In the genomic region with DNA sequence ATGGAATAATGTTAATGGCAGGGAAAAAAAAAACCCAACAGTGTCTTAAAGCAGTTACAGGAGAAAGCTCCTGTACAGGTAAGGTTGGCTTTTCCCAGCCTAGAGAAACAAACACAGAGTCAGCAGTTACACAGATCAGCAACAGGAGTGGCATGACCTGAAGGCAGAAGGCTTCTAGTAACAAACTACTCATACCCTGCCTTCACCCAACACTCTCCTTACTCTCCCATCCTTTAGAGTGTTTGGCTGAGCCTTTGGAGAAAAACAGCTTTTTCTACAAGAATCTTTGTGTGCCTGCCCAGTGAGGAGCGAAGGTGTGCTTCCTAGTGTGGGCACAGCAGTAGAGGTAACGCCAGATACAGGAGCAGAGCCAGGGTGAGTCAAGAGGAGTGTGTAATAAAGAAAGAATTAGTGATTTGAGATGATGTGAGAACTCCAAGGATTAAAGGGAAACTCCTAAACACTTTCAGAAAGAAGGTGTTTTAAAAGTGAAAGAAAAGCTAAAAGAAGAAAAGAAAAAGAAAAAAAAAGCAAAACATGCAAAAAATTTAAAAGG, we compare ENCODE assay signal across 1 cellular context.
TF ChIP-seq lines count a peak whose summit lies in the region.

No MANE protein-coding gene starts in this region.

TF ChIP-seq in GM23338, 12 proteins besides CTCF, POLR2A, EP300 and RAD21 (continued from another document):
- TF ChIP-seq, protein P1, sequence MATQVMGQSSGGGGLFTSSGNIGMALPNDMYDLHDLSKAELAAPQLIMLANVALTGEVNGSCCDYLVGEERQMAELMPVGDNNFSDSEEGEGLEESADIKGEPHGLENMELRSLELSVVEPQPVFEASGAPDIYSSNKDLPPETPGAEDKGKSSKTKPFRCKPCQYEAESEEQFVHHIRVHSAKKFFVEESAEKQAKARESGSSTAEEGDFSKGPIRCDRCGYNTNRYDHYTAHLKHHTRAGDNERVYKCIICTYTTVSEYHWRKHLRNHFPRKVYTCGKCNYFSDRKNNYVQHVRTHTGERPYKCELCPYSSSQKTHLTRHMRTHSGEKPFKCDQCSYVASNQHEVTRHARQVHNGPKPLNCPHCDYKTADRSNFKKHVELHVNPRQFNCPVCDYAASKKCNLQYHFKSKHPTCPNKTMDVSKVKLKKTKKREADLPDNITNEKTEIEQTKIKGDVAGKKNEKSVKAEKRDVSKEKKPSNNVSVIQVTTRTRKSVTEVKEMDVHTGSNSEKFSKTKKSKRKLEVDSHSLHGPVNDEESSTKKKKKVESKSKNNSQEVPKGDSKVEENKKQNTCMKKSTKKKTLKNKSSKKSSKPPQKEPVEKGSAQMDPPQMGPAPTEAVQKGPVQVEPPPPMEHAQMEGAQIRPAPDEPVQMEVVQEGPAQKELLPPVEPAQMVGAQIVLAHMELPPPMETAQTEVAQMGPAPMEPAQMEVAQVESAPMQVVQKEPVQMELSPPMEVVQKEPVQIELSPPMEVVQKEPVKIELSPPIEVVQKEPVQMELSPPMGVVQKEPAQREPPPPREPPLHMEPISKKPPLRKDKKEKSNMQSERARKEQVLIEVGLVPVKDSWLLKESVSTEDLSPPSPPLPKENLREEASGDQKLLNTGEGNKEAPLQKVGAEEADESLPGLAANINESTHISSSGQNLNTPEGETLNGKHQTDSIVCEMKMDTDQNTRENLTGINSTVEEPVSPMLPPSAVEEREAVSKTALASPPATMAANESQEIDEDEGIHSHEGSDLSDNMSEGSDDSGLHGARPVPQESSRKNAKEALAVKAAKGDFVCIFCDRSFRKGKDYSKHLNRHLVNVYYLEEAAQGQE (IDR thresholded peaks at IDR 0.05; ENCODE audit: unreplicated experiment), result no peak
- TF ChIP-seq STAT1 (IDR thresholded peaks at IDR 0.05; ENCODE audit: unreplicated experiment) (no peak), EZH2 (IDR thresholded peaks at IDR 0.05; ENCODE audit: low read depth, unreplicated experiment) (no peak), JUNB (IDR thresholded peaks at IDR 0.05; ENCODE audit: unreplicated experiment) (no peak), POLR2AphosphoS5 (IDR thresholded peaks at IDR 0.05; ENCODE audit: low read depth) (no peak)
- TF ChIP-seq, protein P2, sequence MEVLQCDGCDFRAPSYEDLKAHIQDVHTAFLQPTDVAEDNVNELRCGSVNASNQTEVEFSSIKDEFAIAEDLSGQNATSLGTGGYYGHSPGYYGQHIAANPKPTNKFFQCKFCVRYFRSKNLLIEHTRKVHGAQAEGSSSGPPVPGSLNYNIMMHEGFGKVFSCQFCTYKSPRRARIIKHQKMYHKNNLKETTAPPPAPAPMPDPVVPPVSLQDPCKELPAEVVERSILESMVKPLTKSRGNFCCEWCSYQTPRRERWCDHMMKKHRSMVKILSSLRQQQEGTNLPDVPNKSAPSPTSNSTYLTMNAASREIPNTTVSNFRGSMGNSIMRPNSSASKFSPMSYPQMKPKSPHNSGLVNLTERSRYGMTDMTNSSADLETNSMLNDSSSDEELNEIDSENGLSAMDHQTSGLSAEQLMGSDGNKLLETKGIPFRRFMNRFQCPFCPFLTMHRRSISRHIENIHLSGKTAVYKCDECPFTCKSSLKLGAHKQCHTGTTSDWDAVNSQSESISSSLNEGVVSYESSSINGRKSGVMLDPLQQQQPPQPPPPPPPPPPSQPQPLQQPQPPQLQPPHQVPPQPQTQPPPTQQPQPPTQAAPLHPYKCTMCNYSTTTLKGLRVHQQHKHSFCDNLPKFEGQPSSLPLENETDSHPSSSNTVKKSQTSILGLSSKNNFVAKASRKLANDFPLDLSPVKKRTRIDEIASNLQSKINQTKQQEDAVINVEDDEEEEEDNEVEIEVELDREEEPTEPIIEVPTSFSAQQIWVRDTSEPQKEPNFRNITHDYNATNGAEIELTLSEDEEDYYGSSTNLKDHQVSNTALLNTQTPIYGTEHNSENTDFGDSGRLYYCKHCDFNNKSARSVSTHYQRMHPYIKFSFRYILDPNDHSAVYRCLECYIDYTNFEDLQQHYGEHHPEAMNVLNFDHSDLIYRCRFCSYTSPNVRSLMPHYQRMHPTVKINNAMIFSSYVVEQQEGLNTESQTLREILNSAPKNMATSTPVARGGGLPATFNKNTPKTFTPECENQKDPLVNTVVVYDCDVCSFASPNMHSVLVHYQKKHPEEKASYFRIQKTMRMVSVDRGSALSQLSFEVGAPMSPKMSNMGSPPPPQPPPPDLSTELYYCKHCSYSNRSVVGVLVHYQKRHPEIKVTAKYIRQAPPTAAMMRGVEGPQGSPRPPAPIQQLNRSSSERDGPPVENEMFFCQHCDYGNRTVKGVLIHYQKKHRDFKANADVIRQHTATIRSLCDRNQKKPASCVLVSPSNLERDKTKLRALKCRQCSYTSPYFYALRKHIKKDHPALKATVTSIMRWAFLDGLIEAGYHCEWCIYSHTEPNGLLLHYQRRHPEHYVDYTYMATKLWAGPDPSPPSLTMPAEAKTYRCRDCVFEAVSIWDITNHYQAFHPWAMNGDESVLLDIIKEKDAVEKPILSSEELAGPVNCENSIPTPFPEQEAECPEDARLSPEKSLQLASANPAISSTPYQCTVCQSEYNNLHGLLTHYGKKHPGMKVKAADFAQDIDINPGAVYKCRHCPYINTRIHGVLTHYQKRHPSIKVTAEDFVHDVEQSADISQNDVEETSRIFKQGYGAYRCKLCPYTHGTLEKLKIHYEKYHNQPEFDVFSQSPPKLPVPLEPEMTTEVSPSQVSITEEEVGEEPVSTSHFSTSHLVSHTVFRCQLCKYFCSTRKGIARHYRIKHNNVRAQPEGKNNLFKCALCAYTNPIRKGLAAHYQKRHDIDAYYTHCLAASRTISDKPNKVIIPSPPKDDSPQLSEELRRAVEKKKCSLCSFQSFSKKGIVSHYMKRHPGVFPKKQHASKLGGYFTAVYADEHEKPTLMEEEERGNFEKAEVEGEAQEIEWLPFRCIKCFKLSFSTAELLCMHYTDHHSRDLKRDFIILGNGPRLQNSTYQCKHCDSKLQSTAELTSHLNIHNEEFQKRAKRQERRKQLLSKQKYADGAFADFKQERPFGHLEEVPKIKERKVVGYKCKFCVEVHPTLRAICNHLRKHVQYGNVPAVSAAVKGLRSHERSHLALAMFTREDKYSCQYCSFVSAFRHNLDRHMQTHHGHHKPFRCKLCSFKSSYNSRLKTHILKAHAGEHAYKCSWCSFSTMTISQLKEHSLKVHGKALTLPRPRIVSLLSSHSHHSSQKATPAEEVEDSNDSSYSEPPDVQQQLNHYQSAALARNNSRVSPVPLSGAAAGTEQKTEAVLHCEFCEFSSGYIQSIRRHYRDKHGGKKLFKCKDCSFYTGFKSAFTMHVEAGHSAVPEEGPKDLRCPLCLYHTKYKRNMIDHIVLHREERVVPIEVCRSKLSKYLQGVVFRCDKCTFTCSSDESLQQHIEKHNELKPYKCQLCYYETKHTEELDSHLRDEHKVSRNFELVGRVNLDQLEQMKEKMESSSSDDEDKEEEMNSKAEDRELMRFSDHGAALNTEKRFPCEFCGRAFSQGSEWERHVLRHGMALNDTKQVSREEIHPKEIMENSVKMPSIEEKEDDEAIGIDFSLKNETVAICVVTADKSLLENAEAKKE (CRISPR knock-in tag; IDR thresholded peaks at IDR 0.05), result no peak
